In the genomic region with DNA sequence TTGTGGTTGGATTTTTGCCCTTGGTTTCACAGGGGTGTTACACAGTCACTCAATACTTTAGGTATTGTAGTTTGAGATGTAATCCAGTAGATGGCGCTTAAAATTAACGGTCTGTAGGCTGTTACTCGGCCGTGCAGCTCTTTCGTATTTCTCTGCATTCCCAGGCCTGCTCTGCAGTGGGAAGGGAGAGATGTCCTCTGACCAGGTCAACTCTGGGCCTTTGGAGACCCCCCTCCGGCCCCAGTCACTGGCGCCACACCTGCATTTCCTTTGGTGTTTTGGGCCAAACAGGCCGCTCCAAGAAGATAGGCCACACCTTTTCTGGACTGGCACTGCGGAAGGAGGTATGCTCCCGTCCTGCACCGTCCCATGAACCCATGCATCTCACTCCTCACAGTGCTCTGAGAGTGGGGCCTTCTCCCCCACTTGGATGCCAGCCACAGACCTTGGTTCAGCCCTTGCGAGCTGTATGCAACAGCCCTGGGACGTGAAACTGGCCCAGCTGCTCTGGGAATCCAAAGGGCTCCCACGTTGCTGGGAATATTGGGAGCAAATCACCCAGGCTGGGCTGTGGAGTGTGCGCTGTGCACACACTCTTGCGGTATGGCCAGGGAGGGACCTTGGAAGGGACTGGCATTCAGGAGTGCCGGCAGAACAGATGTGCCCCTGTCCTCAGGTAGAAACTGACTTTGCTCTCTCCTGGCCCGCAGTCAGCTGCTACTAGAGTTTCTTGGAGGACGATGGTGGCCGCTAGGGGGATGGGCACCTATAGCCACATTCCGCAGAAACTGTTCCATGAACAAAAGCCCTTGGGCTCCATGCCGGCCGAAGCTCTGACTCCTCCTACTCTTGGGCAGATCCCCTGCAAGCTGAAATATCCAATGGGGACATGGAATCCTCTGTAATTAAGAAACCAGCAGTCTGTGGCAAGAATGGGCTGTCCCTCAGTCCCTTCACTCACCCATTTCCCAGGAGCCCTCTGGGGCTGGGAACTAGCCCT, we compare ENCODE assay signal across 8 cellular contexts.
DNase-seq lines count a peak whose midpoint lies in the region; ATAC-seq, FAIRE-seq and TF ChIP-seq lines count a peak whose summit lies in the region.

No MANE protein-coding gene starts in this region.

- TF ChIP-seq CTCF in BE2C (IDR thresholded peaks at IDR 0.05; ENCODE audit: low read depth, low read length) (peak; percentile 72), coronary artery (IDR thresholded peaks at IDR 0.05) (peak; percentile 22)

- no peaks in the 10 kb centered on the region for H3K9me3 ChIP-seq in BE2C

- H3K36me3 ChIP-seq in BE2C, result no peaks in the 10 kb centered on the region

- ATAC-seq in HG03159 (IDR thresholded peaks at IDR 0.05; ENCODE audit: unreplicated experiment), result peak; percentile 85

- peak; percentile 21 for FAIRE-seq in GM19239 (lab: Jason Lieb, UNC)

- peak; percentile 78 for DNase-seq in BE2C
- no peak for DNase-seq in GM19239 (ENCODE audit: insufficient read length, low spot score)
- peak; percentile 55 for DNase-seq in NCI-H748 treated with DMSO at 0.1 percent for 48 hours (lab: John Stamatoyannopoulos, UW)
- DNase-seq in coronary artery (ENCODE audit: low spot score), result no peak
- DNase-seq in midbrain (lab: John Stamatoyannopoulos, UW), result peak; percentile 65
- no peak for DNase-seq in stimulated activated CD4-positive, alpha-beta T cell treated with anti-CD3 and anti-CD28 coated beads, Interleukin-2, amount 100 ng/mL, for 24 hours
- DNase-seq in T1000 (lab: John Stamatoyannopoulos, UW), result no peak

- no peaks in the 10 kb centered on the region for H3K4me1 ChIP-seq in BE2C

- H3K4me3 ChIP-seq in BE2C (ENCODE audit: low read depth, low read length), result peak overlapping the region; percentile 56
- H3K4me3 ChIP-seq in coronary artery, result peak overlapping the region; percentile 55

- no peaks in the 10 kb centered on the region for H3K27me3 ChIP-seq in BE2C

- no peak overlapping the region for H3K27ac ChIP-seq in coronary artery

Comparison
In these comparisons a context has a peak if more than half of its experiments do, and no peak if none do; other contexts are left out.
1. DNase-seq: peak in BE2C (single experiment), NCI-H748 treated with DMSO at 0.1 percent for 48 hours (single experiment) and midbrain (single experiment); none in GM19239 (single experiment), coronary artery (single experiment), stimulated activated CD4-positive, alpha-beta T cell treated with anti-CD3 and anti-CD28 coated beads, Interleukin-2, amount 100 ng/mL, for 24 hours (0 of 2) and T1000 (single experiment).